ENCODE assay signal across 14 cellular contexts in genomic region chr6:341914-342831, GRCh38. TPM values are rescaled to one million over a fixed set of nuclear protein-coding genes. Genes with fewer than 3 reads are reported as not detected.
DNase-seq lines count a peak whose midpoint lies in the region; ATAC-seq, FAIRE-seq and TF ChIP-seq lines count a peak whose summit lies in the region.
"Had no signal": no experiment of that assay in that cellular context is flagged by ENCODE, and none has a peak within 500 bp of the region (broad histone marks: within the 10 kb centered on the region; RNA-seq: fewer than 3 reads in every experiment).

No MANE protein-coding gene starts in this region.

- peak overlapping the region; percentile 86 for H3K27ac ChIP-seq in GM12878 (ENCODE audit: control insufficient read depth, insufficient read depth)

- FAIRE-seq in GM12878 (lab: Jason Lieb, UNC) = no peak

- CTCF ChIA-PET in GM12878 (lab: Yijun Ruan, JAX) = interaction anchor here (1.0 to 5.2 kb wide), 15 partner anchors 10 to 153 kb away, joined by 3 to 64 read pairs (median 7); no protein-coding TSS in a partner anchor

- BruUV-seq in GM12878 (replicated peaks; lab: Mats Ljungman, UMichigan) = no TSS peak

- DNase-seq in GM12865 (ENCODE audit: low read depth) (peak; percentile 84), GM12878 (ENCODE audit: low read depth, low spot score) (peak; percentile 92), cerebellum (ENCODE audit: low spot score) (no peak), NCI-H1092 (lab: John Stamatoyannopoulos, UW) (no peak), HuH-7 (ENCODE audit: low spot score) (no peak)
- no peak for DNase-seq in activated CD4-positive, alpha-beta T cell treated with anti-CD3 and anti-CD28 coated beads, Interleukin-2, amount 50 U/mL, for 48 hours
- DNase-seq: activated CD8-positive, alpha-beta memory T cell treated with anti-CD3 and anti-CD28 coated beads, Interleukin-2, amount 50 U/mL, for 48 hours; C1 segment of cervical spinal cord; caudate nucleus; NCI-H1930; nephron progenitor cell had no signal

- no peaks in the 10 kb centered on the region; the same call in 1 of the 2 replicates for H4K20me1 ChIP-seq in GM12878 (ENCODE audit: control insufficient read depth, insufficient read depth)

- no peaks in the 10 kb centered on the region for H3K27me3 ChIP-seq in GM12878 (replicated peaks in 1 of 2; ENCODE audit: control insufficient read depth in 2 of 2, insufficient read depth in 2 of 2, low read length in 1 of 2)

- TF ChIP-seq RAD21 in GM12878 (IDR thresholded peaks at IDR 0.05; ENCODE audit: insufficient read depth, low read depth, low read length) = 0 out of 2 replicates have a peak, but pooled peaks have one; percentile 34

- RAD21 ChIA-PET in GM12878 (lab: Charles Lee; ENCODE audit: unreplicated experiment) = interaction anchor here (0.9 to 8.7 kb wide), 18 partner anchors 8 to 152 kb away, joined by 3 to 256 read pairs (median 11); partner anchors contain the start of genes DUSP22 and IRF4

- no peak overlapping the region for H2AFZ ChIP-seq in GM12878 (ENCODE audit: control insufficient read depth, low read depth, low read length)

- intact Hi-C loops in GM12878 (cut with micrococcal nuclease; ENCODE audit: unreplicated experiment) = loop anchor here (1.0 to 2.0 kb wide), 3 partner anchors 11 to 49 kb away; partner anchors contain the start of gene IRF4

- in situ Hi-C loops in GM12878 (cut with MboI) = no loop called here

- H3K36me3 ChIP-seq in GM12878 (ENCODE audit: control insufficient read depth in 2 of 2, insufficient read depth in 2 of 2, low read length in 1 of 2) = peaks cover 13 to 29% of the 10 kb centered on the region in 2 experiments

- H3K4me1 ChIP-seq in GM12878 (ENCODE audit: control insufficient read depth, insufficient read depth, low read length) = peaks cover 88% of the 10 kb centered on the region

- peak overlapping the region; percentile 83 for H3K4me2 ChIP-seq in GM12878 (ENCODE audit: control insufficient read depth, insufficient read depth)

- peaks cover 80% of the 10 kb centered on the region for H3K79me2 ChIP-seq in GM12878 (ENCODE audit: control insufficient read depth, insufficient read depth, low read length)

- H3K9ac ChIP-seq in GM12878 (ENCODE audit: control insufficient read depth, insufficient read depth, low read length) = peak overlapping the region; percentile 46

- H3K4me3 ChIP-seq in GM12865 (ENCODE audit: low read depth, low read length) (no peak overlapping the region), GM12878 (peak overlapping the region; percentile 46; the same call in 1 of the 2 replicates)

- no peaks in the 10 kb centered on the region for H3K9me3 ChIP-seq in GM12878 (replicated peaks; ENCODE audit: control insufficient read depth, insufficient read depth, low read length)

- no peak for TF ChIP-seq POLR2A in GM12878 (IDR thresholded peaks at IDR 0.05; ENCODE audit: low read depth, low read length)

- POLR2A ChIA-PET in GM12878 (lab: Charles Lee) = interaction anchor here (0.6 to 7.4 kb wide), 12 partner anchors 11 to 114 kb away, joined by 3 to 150 read pairs (median 3); partner anchors contain the start of gene IRF4

- TF ChIP-seq CTCF in GM12865 (IDR thresholded peaks at IDR 0.05; ENCODE audit: insufficient read depth, low read depth, low read length, missing control alignments) (no peak), GM12878 (IDR thresholded peaks at IDR 0.05 in 2 of 3, conservative IDR thresholded peaks at IDR 0.05 in 1 of 3; ENCODE audit: control insufficient read depth in 2 of 3, extremely low read depth in 1 of 3, insufficient read depth in 1 of 3, low read depth in 3 of 3, low read length in 3 of 3) (no peak)

- SMC1A ChIA-PET in GM12878 (lab: Charles Lee; ENCODE audit: uncharacterized antibody, unreplicated experiment) = interaction anchor here (0.6 to 17.1 kb wide), 16 partner anchors 11 to 152 kb away, joined by 3 to 707 read pairs (median 34); partner anchors contain the start of gene DUSP22

- TF ChIP-seq EP300 in GM12878 (IDR thresholded peaks at IDR 0.05; ENCODE audit: borderline replicate concordance in 1 of 2, control insufficient read depth in 1 of 2, low read depth in 2 of 2, low read length in 2 of 2) = peak; percentile 99

- peak; percentile 44 for ATAC-seq in GM19467 (IDR thresholded peaks at IDR 0.05; ENCODE audit: unreplicated experiment)
- peak; percentile 44 for ATAC-seq in HG03097 (IDR thresholded peaks at IDR 0.05; ENCODE audit: low FRiP score, unreplicated experiment)
- ATAC-seq in GM12878 = peak; percentile 72

- 16% methylated on average over 16 of the region's 16 CpGs for WGBS in GM12878 (ENCODE audit: insufficient coverage, insufficient replicate concordance, low lambda C conversion rate, missing lambda C conversion rate)

TF ChIP-seq in GM12878, 131 proteins besides CTCF, POLR2A, EP300 and RAD21 (continues in another document):
- TF ChIP-seq NFXL1 (IDR thresholded peaks at IDR 0.05; ENCODE audit: borderline replicate concordance) (no peak), SP1 (IDR thresholded peaks at IDR 0.05; ENCODE audit: low read depth, low read length) (peak; percentile 87), HCFC1 (IDR thresholded peaks at IDR 0.05; ENCODE audit: low read length) (peak; percentile 12; the same call in 1 of the 2 replicates), NFYA (IDR thresholded peaks at IDR 0.05; ENCODE audit: borderline replicate concordance, low read depth, low read length) (no peak), IKZF2 (IDR thresholded peaks at IDR 0.05) (peak; percentile 92 to 93), GATAD2B (conservative IDR thresholded peaks at IDR 0.05; ENCODE audit: low read depth) (peak; percentile 92), BHLHE40 (IDR thresholded peaks at IDR 0.05; ENCODE audit: borderline replicate concordance in 1 of 2, low read depth in 2 of 2, low read length in 1 of 2) (peak; percentile 77 to 88), BCLAF1 (IDR thresholded peaks at IDR 0.05) (no peak), NR2C1 (IDR thresholded peaks at IDR 0.05) (peak; percentile 57), CBX5 (IDR thresholded peaks at IDR 0.05; ENCODE audit: low read depth) (no peak), IRF4 (IDR thresholded peaks at IDR 0.05; ENCODE audit: low read depth, low read length) (peak; percentile 95), ZNF274 (IDR thresholded peaks at IDR 0.05; ENCODE audit: insufficient read depth, insufficient read length) (no peak)

RNA-seq across cellular contexts. Expression of gene IRF4, which starts 49.4 kb away (rescaled TPM):
- total RNA-seq in GM12878 (2013; cell fraction: nucleolus; rRNA removed) = 825 and 857 TPM in 2 replicates
- 287 and 295 TPM in 2 replicates for total RNA-seq in GM12878 (2014; rRNA removed)
- total RNA-seq in GM12878 (2014; rRNA removed; fragmentation: Illumina TruSeq; extraction: Trizol) = 217 and 228 TPM in 2 replicates
- 495 and 498 TPM in 2 replicates for total RNA-seq in GM12878 (2021)
- polyA plus RNA-seq in GM12878 (2011; ENCODE audit: low read depth) = 299 TPM
- polyA plus RNA-seq in GM12878 (2011; rRNA removed) = 252 and 320 TPM in 2 replicates
- 352 and 442 TPM in 2 replicates for polyA plus RNA-seq in GM12878 (2011; cell fraction: cytosol; rRNA removed)
- polyA plus RNA-seq in GM12878 (2011; cell fraction: nucleus; rRNA removed) = 848 and 1,001 TPM in 2 replicates
- polyA plus RNA-seq in GM12878 (2012) = 262 and 367 TPM in 2 replicates
- polyA plus RNA-seq in GM12878 (2014; fragmentation: Illumina TruSeq; extraction: Trizol) = 223 and 228 TPM in 2 replicates
- 10 to 100 TPM; 50.0 to 98.9 TPM for polyA plus RNA-seq in GM12878 (2014; fragmentation: Nextera tagmentation; extraction: Ambion mirVana)
- polyA plus RNA-seq in GM12878 (2014; rRNA removed) = 187 and 205 TPM in 2 replicates
- polyA plus RNA-seq in GM12878 (2016; fragmentation: Nextera tagmentation; extraction: Ambion mirVana) = 100 to 1,000 TPM; 295 to 297 TPM
- 364 and 403 TPM in 2 replicates for polyA minus RNA-seq in GM12878 (2011; rRNA and poly(A)+ RNA removed)
- polyA minus RNA-seq in GM12878 (2011; cell fraction: cytosol; rRNA and poly(A)+ RNA removed) = 196 and 207 TPM in 2 replicates
- 241 and 321 TPM in 2 replicates for polyA minus RNA-seq in GM12878 (2011; cell fraction: nucleus; rRNA and poly(A)+ RNA removed)
- total RNA-seq in cerebellum = 0.27 TPM
- total RNA-seq: glomerular endothelial cell had no signal

RNA-seq across cellular contexts. Expression of gene DUSP22, which starts 49.9 kb away (rescaled TPM):
- 632 and 708 TPM in 2 replicates for total RNA-seq in GM12878 (2013; cell fraction: nucleolus; rRNA removed)
- total RNA-seq in GM12878 (2014; rRNA removed) = 113 and 123 TPM in 2 replicates
- total RNA-seq in GM12878 (2014; rRNA removed; fragmentation: Illumina TruSeq; extraction: Trizol) = 80.6 and 83.3 TPM in 2 replicates
- 125 and 130 TPM in 2 replicates for total RNA-seq in GM12878 (2021)
- 128 TPM for polyA plus RNA-seq in GM12878 (2011; ENCODE audit: low read depth)
- polyA plus RNA-seq in GM12878 (2011; rRNA removed) = 78.9 and 80.1 TPM in 2 replicates
- polyA plus RNA-seq in GM12878 (2011; cell fraction: cytosol; rRNA removed) = 109 and 115 TPM in 2 replicates
- polyA plus RNA-seq in GM12878 (2011; cell fraction: nucleus; rRNA removed) = 359 and 389 TPM in 2 replicates
- polyA plus RNA-seq in GM12878 (2012) = 121 and 164 TPM in 2 replicates
- polyA plus RNA-seq in GM12878 (2014; fragmentation: Illumina TruSeq; extraction: Trizol) = 87.9 and 101 TPM in 2 replicates
- polyA plus RNA-seq in GM12878 (2014; fragmentation: Nextera tagmentation; extraction: Ambion mirVana) = 10 to 100 TPM; 93.4 to 99.7 TPM
- polyA plus RNA-seq in GM12878 (2014; rRNA removed) = 138 and 147 TPM in 2 replicates
- 100 to 1,000 TPM; 150 to 156 TPM for polyA plus RNA-seq in GM12878 (2016; fragmentation: Nextera tagmentation; extraction: Ambion mirVana)
- 84.5 and 84.7 TPM in 2 replicates for polyA minus RNA-seq in GM12878 (2011; rRNA and poly(A)+ RNA removed)
- polyA minus RNA-seq in GM12878 (2011; cell fraction: cytosol; rRNA and poly(A)+ RNA removed) = 15.5 and 16.8 TPM in 2 replicates
- polyA minus RNA-seq in GM12878 (2011; cell fraction: nucleus; rRNA and poly(A)+ RNA removed) = 118 and 156 TPM in 2 replicates
- total RNA-seq in cerebellum = 26.0 TPM

Comparison
In these comparisons a context has a peak if more than half of its experiments do, and no peak if none do; other contexts are left out.
1. DNase-seq: peak in GM12865 (single experiment) and GM12878 (single experiment); none in cerebellum (single experiment), NCI-H1092 (single experiment), activated CD4-positive, alpha-beta T cell treated with anti-CD3 and anti-CD28 coated beads, Interleukin-2, amount 50 U/mL, for 48 hours (0 of 2) and HuH-7 (single experiment).
2. RNA of gene IRF4, which starts 49.4 kb away (total RNA-seq): 217 to 857 TPM in GM12878; 0.27 TPM in cerebellum (single experiment); every median in the first group is over 100 times any median in the second.
3. Peak in every context shown above with its lines, with median percentiles within 50 percentile points of each other: ATAC-seq.